1 cellular context compared by ENCODE assay signal in genomic region chr5:115549154-115549553, GRCh38.
TF ChIP-seq lines count a peak whose summit lies in the region.

No MANE protein-coding gene starts in this region.

TF ChIP-seq in HepG2, 621 proteins besides CTCF, POLR2A, EP300 and RAD21 (continued from another document):
- no peak for TF ChIP-seq ZNF609 (CRISPR knock-in tag; IDR thresholded peaks at IDR 0.05; ENCODE audit: borderline replicate concordance)
- TF ChIP-seq ELF1 (CRISPR knock-in tag; IDR thresholded peaks at IDR 0.05) = peak; percentile 30; the same call in 1 of the 2 replicates
- TF ChIP-seq KDM4B (CRISPR knock-in tag; IDR thresholded peaks at IDR 0.05) = no peak
- no peak for TF ChIP-seq SATB2 (CRISPR knock-in tag; IDR thresholded peaks at IDR 0.05)
- TF ChIP-seq SMC3 (IDR thresholded peaks at IDR 0.05; ENCODE audit: low read length) = peak; percentile 60
